In the genomic region with DNA sequence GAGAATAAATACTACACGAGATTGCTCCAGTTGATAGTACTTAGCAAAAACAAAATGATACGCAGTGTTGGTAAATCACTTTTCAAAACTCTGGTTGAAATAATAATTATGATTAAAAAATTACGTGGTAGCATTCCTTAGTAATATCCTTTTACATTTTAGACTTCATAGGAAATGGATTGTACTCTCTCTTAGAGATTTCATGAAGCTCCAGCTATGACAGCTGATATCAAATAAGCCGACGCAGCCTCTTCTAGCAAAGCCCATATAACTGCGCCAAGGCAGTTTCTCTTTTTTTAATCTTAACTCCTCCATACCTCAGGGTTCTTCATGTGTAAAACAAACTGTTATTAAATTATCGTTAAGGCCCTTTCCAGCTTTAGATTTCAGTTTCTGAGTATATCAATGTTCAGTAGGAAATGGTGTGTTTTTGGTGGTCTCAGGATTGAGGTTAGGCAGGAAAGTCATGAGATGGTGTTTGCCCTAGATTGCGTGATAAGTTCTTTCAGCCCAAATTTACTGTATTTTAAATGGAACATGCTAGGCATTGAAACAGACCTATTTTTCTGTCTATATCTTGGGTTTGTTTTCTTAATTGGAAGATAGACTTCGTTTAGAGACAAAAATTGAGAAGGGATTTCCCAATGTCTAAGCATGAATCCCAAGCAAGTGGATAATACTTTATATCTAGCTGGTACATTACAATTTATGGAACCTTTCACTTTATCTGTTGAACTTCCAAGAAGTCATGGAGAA, we compare ENCODE assay signal across 8 cellular contexts. TPM values are rescaled to one million over a fixed set of nuclear protein-coding genes. Genes with fewer than 3 reads are reported as not detected.
DNase-seq lines count a peak whose midpoint lies in the region; ATAC-seq, FAIRE-seq and TF ChIP-seq lines count a peak whose summit lies in the region.

No MANE protein-coding gene starts in this region.

- H2AFZ ChIP-seq in HepG2 (ENCODE audit: low read length) = peak overlapping the region; percentile 6

- peak overlapping the region; percentile 82 for H3K4me2 ChIP-seq in HepG2 (ENCODE audit: low read depth, low read length)

- peak overlapping the region; percentile 92 for H3K9ac ChIP-seq in HepG2 (ENCODE audit: insufficient read depth, low read depth, low read length)

- H3K27ac ChIP-seq in adrenal gland (peak overlapping the region in 4 of 5 donors; percentile 95 to 98 (median 96)), HepG2 (ENCODE audit: extremely low read length, insufficient read depth, low read length) (no peak overlapping the region), thymus (ENCODE audit: low read depth) (peak overlapping the region; percentile 90)

- CTCF ChIA-PET in activated CD4-positive, alpha-beta T cell treated with anti-CD3 and anti-CD28 coated beads, Interleukin-2, amount 10 ng/mL, durations not matched to agents 7 days and 5 days (lab: Charles Lee) = interaction anchor here (2.9 kb wide), 1 partner anchor 8 kb away, joined by 8 read pairs; no protein-coding TSS in a partner anchor
- CTCF ChIA-PET in HepG2 (lab: Yijun Ruan, JAX; ENCODE audit: low intra/inter-chr PET ratio, low total read pairs) = no interaction called here

- peaks cover 7% of the 10 kb centered on the region for H3K36me3 Mint-ChIP-seq in activated CD4-positive, alpha-beta T cell treated with anti-CD3 and anti-CD28 coated beads, Interleukin-2, amount 10 ng/mL, durations not matched to agents 7 days and 5 days (ENCODE audit: low read depth)

- no peak for TF ChIP-seq EP300 in HepG2 (IDR thresholded peaks at IDR 0.05; ENCODE audit: low read depth in 2 of 2, low read length in 2 of 2)
- TF ChIP-seq EP300 in HepG2 (CRISPR knock-in tag; IDR thresholded peaks at IDR 0.05; ENCODE audit: borderline replicate concordance) = no peak

- no peak for TF ChIP-seq POLR2A in adrenal gland (IDR thresholded peaks at IDR 0.05)
- TF ChIP-seq POLR2A in HepG2 (IDR thresholded peaks at IDR 0.05; ENCODE audit: insufficient read depth in 1 of 2, low read depth in 2 of 2, low read length in 2 of 2) = no peak
- TF ChIP-seq POLR2A in lower leg skin (IDR thresholded peaks at IDR 0.05) = no peak

- no peaks in the 10 kb centered on the region for H3K9me3 Mint-ChIP-seq in activated CD4-positive, alpha-beta T cell treated with anti-CD3 and anti-CD28 coated beads, Interleukin-2, amount 10 ng/mL, durations not matched to agents 7 days and 5 days

- H3K4me3 Mint-ChIP-seq in activated CD4-positive, alpha-beta T cell treated with anti-CD3 and anti-CD28 coated beads, Interleukin-2, amount 10 ng/mL, durations not matched to agents 7 days and 5 days = peak overlapping the region; percentile 76

- H3K4me1 ChIP-seq in adrenal gland (replicated peaks in 1 of 2) (peaks cover 26 to 33% of the 10 kb centered on the region in 2 donors), HepG2 (ENCODE audit: insufficient read depth, low read length) (peaks cover 32% of the 10 kb centered on the region), thymus (ENCODE audit: control insufficient read depth, insufficient read depth, low read length) (no peaks in the 10 kb centered on the region)

- in situ Hi-C loops in HepG2 (cut with HindIII; ENCODE audit: extremely low pct_ligation_motif_present, low pct_unique_long_range_greater_than_20kb) = no loop called here

- DNase-seq in activated CD4-positive, alpha-beta T cell treated with anti-CD3 and anti-CD28 coated beads, Interleukin-2, amount 10 ng/mL, durations not matched to agents 7 days and 5 days = no peak
- DNase-seq in activated CD4-positive, alpha-beta T cell treated with anti-CD3 and anti-CD28 coated beads for 48 hours = no peak
- DNase-seq in adrenal gland (peak in 1 of 7 donors; percentile 16), HepG2 (ENCODE audit: low spot score) (no peak), lower leg skin (ENCODE audit: low spot score in 2 of 2) (no peak), H4 (ENCODE audit: low spot score) (no peak)

- peaks cover 0 to 9% of the 10 kb centered on the region in 2 donors for H3K36me3 ChIP-seq in adrenal gland (replicated peaks in 1 of 2)
- H3K36me3 ChIP-seq in HepG2 (replicated peaks in 1 of 2; ENCODE audit: control insufficient read depth in 1 of 2, insufficient read depth in 2 of 2, low read length in 2 of 2) = peaks cover 6 to 10% of the 10 kb centered on the region in 2 experiments; a peak in 3 of 5 replicates
- H3K36me3 ChIP-seq in thymus (ENCODE audit: control insufficient read depth, insufficient read depth) = no peaks in the 10 kb centered on the region

- H3K4me3 ChIP-seq in adrenal gland (peak overlapping the region in 3 of 4 donors; percentile 74 to 85 (median 81)), HepG2 (replicated peaks in 1 of 3; ENCODE audit: insufficient read depth in 1 of 3, low read depth in 2 of 3, low read length in 3 of 3) (peak overlapping the region; percentile 92 to 97 (median 96)), thymus (ENCODE audit: low read length) (peak overlapping the region; percentile 98), lower leg skin (ENCODE audit: low read depth, poor library complexity, severe bottlenecking) (no peak overlapping the region)

- TF ChIP-seq CTCF in adrenal gland (IDR thresholded peaks at IDR 0.05) (no peak), HepG2 (CRISPR knock-in tag; IDR thresholded peaks at IDR 0.05) (no peak), lower leg skin (IDR thresholded peaks at IDR 0.05) (no peak)

- H3K9me3 ChIP-seq in adrenal gland (replicated peaks in 1 of 3) (no peaks in the 10 kb centered on the region), HepG2 (ENCODE audit: low read length) (no peaks in the 10 kb centered on the region), thymus (ENCODE audit: control insufficient read depth) (no peaks in the 10 kb centered on the region)

- intact Hi-C loops in adrenal gland (cut with DNase I) = loop anchor here in 1 of 2 donors (5.0 kb wide), 1 partner anchor 38 kb away; no protein-coding TSS in a partner anchor
- intact Hi-C loops in HepG2 (cut with micrococcal nuclease; ENCODE audit: unreplicated experiment) = no loop called here
- intact Hi-C loops in lower leg skin (cut with DNase I; ENCODE audit: low total_unique reads) = no loop called here

- WGBS in adrenal gland, 4 donors = 36 to 40% (median 40%) methylated on average over 9 of the region's 9 CpGs
- 24% methylated on average over 9 of the region's 9 CpGs for WGBS in HepG2 (ENCODE audit: low lambda C conversion rate)
- 69% methylated on average over 9 of the region's 9 CpGs for WGBS in thymus
- WGBS in lower leg skin, 2 donors = 38% methylated on average over 9 of the region's 9 CpGs

- H3K27me3 ChIP-seq in adrenal gland (no peaks in the 10 kb centered on the region), HepG2 (ENCODE audit: control insufficient read depth in 1 of 2, insufficient read depth in 2 of 2, low read length in 2 of 2) (peaks cover 0 to 11% of the 10 kb centered on the region in 2 experiments; a peak in 4 of 5 replicates), thymus (ENCODE audit: control insufficient read depth, insufficient read depth) (no peaks in the 10 kb centered on the region)

- peaks cover 25% of the 10 kb centered on the region for H3K4me1 Mint-ChIP-seq in activated CD4-positive, alpha-beta T cell treated with anti-CD3 and anti-CD28 coated beads, Interleukin-2, amount 10 ng/mL, durations not matched to agents 7 days and 5 days

- POLR2A ChIA-PET in activated CD4-positive, alpha-beta T cell treated with anti-CD3 and anti-CD28 coated beads, Interleukin-2, amount 10 ng/mL, durations not matched to agents 7 days and 5 days (lab: Charles Lee) = no interaction called here
- POLR2A ChIA-PET in HepG2 (lab: Yijun Ruan, JAX) = interaction anchor here (0.7 to 5.4 kb wide), 16 partner anchors 7 to 1111 kb away, joined by 3 to 61 read pairs (median 6); a partner anchor contains a TSS

- FAIRE-seq in HepG2 (lab: Jason Lieb, UNC) = no peak

- peaks cover 21% of the 10 kb centered on the region for H3K79me2 ChIP-seq in HepG2 (ENCODE audit: insufficient read depth, low read length)

- H4K20me1 ChIP-seq in HepG2 (ENCODE audit: insufficient read depth, low read length) = no peaks in the 10 kb centered on the region

- H3K27me3 Mint-ChIP-seq in activated CD4-positive, alpha-beta T cell treated with anti-CD3 and anti-CD28 coated beads, Interleukin-2, amount 10 ng/mL, durations not matched to agents 7 days and 5 days = peaks cover 13% of the 10 kb centered on the region

- TSS peak; percentile 72 for BruUV-seq in HepG2 (replicated peaks; lab: Mats Ljungman, UMichigan)

- H3K27ac Mint-ChIP-seq in activated CD4-positive, alpha-beta T cell treated with anti-CD3 and anti-CD28 coated beads, Interleukin-2, amount 10 ng/mL, durations not matched to agents 7 days and 5 days = peak overlapping the region; percentile 76

- ATAC-seq in HepG2 = no peak
- ATAC-seq in HG03097 (IDR thresholded peaks at IDR 0.05; ENCODE audit: low FRiP score, unreplicated experiment) = no peak

- TF ChIP-seq RAD21 in HepG2 (CRISPR knock-in tag; IDR thresholded peaks at IDR 0.05) = no peak

RNA-seq across cellular contexts. Expression of a gene that starts 0.9 kb away (rescaled TPM):
- total RNA-seq in activated CD4-positive, alpha-beta T cell treated with anti-CD3 and anti-CD28 coated beads, Interleukin-2, amount 10 ng/mL, durations not matched to agents 7 days and 5 days = 1 to 10 TPM; 5.4 to 6.3 TPM
- total RNA-seq in adrenal gland (100 to 1,000 TPM in 7 of 8 donors, 10 to 100 TPM in 1; 98.4 to 219 (median 134) TPM), HepG2 (2016; rRNA removed; fragmentation: Illumina TruSeq; extraction: Trizol) (158 and 301 TPM in 2 replicates), lower leg skin (10 to 100 TPM in 2 of 4 donors, 1 to 10 TPM in 2; 5.7 to 16.4 (median 9.1) TPM)
- polyA plus RNA-seq in adrenal gland (100 to 1,000 TPM in 1 of 3 donors, 10 to 100 TPM in 2; 42.8 to 228 (median 63.6) TPM), HepG2 (2011; rRNA removed) (68.8 and 114 TPM in 2 replicates), thymus (32.6 TPM)
- total RNA-seq in HepG2 (2016; cell fraction: cytosol; rRNA removed; fragmentation: Illumina TruSeq; extraction: Trizol; ENCODE audit: low read depth) = 28.5 and 36.5 TPM in 2 replicates
- 158 and 295 TPM in 2 replicates for total RNA-seq in HepG2 (2016; cell fraction: insoluble cytoplasmic fraction; rRNA removed; fragmentation: Illumina TruSeq; extraction: Trizol)
- total RNA-seq in HepG2 (2016; cell fraction: membrane; rRNA removed; fragmentation: Illumina TruSeq; extraction: Trizol) = 108 and 127 TPM in 2 replicates
- total RNA-seq in HepG2 (2016; cell fraction: nucleus; rRNA removed; fragmentation: Illumina TruSeq; extraction: Trizol) = 85.5 and 89.1 TPM in 2 replicates
- 44.2 and 78.0 TPM in 2 replicates for polyA plus RNA-seq in HepG2 (2011; cell fraction: cytosol; rRNA removed)
- polyA plus RNA-seq in HepG2 (2011; cell fraction: nucleus; rRNA removed) = 22.8 and 33.8 TPM in 2 replicates
- 145 and 207 TPM in 2 replicates for polyA plus RNA-seq in HepG2 (2012)
- polyA plus RNA-seq in HepG2 (2016; cell fraction: cytosol; fragmentation: Illumina TruSeq; extraction: Trizol; ENCODE audit: low read depth) = 96.7 and 98.0 TPM in 2 replicates
- 414 and 424 TPM in 2 replicates for polyA plus RNA-seq in HepG2 (2016; cell fraction: insoluble cytoplasmic fraction; fragmentation: Illumina TruSeq; extraction: Trizol; ENCODE audit: low read depth)
- polyA plus RNA-seq in HepG2 (2016; cell fraction: membrane; fragmentation: Illumina TruSeq; extraction: Trizol; ENCODE audit: low read depth) = 172 and 187 TPM in 2 replicates
- polyA plus RNA-seq in HepG2 (2016; cell fraction: nucleus; fragmentation: Illumina TruSeq; extraction: Trizol; ENCODE audit: insufficient read depth, low read depth) = 152 and 161 TPM in 2 replicates
- 34.1 and 43.7 TPM in 2 replicates for polyA minus RNA-seq in HepG2 (2011; rRNA and poly(A)+ RNA removed; ENCODE audit: low replicate concordance)
- 94.3 and 108 TPM in 2 replicates for polyA minus RNA-seq in HepG2 (2011; cell fraction: cytosol; rRNA and poly(A)+ RNA removed)
- polyA minus RNA-seq in HepG2 (2011; cell fraction: nucleus; rRNA and poly(A)+ RNA removed) = 50.5 and 53.0 TPM in 2 replicates
- total RNA-seq in H4 (2014; rRNA removed; shearing (Covaris generic)) = 77.8 and 97.7 TPM in 2 replicates
